8 cellular contexts compared by ENCODE assay signal in the genomic region with DNA sequence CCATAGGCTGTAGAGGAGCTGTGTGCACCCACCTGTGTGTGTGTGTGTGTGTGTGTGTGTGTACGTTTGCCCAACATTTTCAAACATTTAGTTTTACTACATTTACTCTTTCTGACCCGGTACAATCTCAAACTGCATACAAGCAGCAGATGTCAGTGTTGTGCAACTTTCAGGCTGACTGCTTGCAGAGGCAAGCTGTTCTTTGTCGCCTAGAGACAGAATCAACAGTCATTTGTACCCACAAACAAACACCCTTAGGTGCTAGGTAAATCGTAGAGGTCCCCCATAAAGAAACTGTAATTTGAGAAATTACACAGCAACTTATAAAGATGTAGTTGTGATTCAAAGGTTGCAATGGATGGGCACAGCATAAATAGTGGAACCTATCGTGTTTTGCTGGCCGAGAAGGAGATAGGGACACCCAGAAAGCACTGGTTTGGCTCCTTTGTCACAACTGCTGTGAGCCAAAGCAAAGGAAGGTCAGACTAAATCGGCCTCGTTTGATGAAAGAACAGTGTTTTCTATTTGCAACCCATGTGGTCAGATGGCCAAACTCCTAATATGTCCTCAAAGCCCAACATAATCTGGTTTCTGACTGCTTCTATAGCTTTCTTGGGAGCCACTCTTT.
DNase-seq lines count a peak whose midpoint lies in the region; ATAC-seq and TF ChIP-seq lines count a peak whose summit lies in the region.

No MANE protein-coding gene starts in this region.

- no peaks in the 10 kb centered on the region for H3K36me3 ChIP-seq in PC-3 (ENCODE audit: low read depth, low read length)
- no peaks in the 10 kb centered on the region for H3K36me3 ChIP-seq in effector memory CD4-positive, alpha-beta T cell (ENCODE audit: control insufficient read depth, insufficient read depth, low read length)

- no peaks in the 10 kb centered on the region for H3K9me2 ChIP-seq in PC-3 (replicated peaks; ENCODE audit: low read length)

- no peaks in the 10 kb centered on the region for H4K20me1 ChIP-seq in PC-3 (ENCODE audit: low read length)

- H2AFZ ChIP-seq in PC-3 (ENCODE audit: low read length): no peak overlapping the region

- intact Hi-C loops in PC-3 (cut with micrococcal nuclease): no loop called here
- intact Hi-C loops in left ventricle myocardium superior (cut with micrococcal nuclease): no loop called here

- no peak overlapping the region for H3K4me2 ChIP-seq in PC-3 (ENCODE audit: low read length)

- no peaks in the 10 kb centered on the region for H3K79me2 ChIP-seq in PC-3 (ENCODE audit: low read length)

- no peaks in the 10 kb centered on the region for H3K4me1 ChIP-seq in PC-3 (ENCODE audit: insufficient read depth, low read length)
- H3K4me1 ChIP-seq in effector memory CD4-positive, alpha-beta T cell (ENCODE audit: control insufficient read depth, insufficient read depth, low read length, poor library complexity, severe bottlenecking): no peaks in the 10 kb centered on the region

- CTCF ChIA-PET in PC-3 (lab: Charles Lee): no interaction called here

- no peak overlapping the region for H3K4me3 ChIP-seq in PC-3 (ENCODE audit: low read length)
- no peak overlapping the region for H3K4me3 ChIP-seq in effector memory CD4-positive, alpha-beta T cell (ENCODE audit: insufficient read depth, low read depth, low read length, poor library complexity, severe bottlenecking)

- H3K9ac ChIP-seq in PC-3 (ENCODE audit: low read length): no peak overlapping the region

- POLR2A ChIA-PET in PC-3 (lab: Charles Lee; ENCODE audit: unreplicated experiment): no interaction called here

- no peaks in the 10 kb centered on the region for H3K9me3 ChIP-seq in PC-3 (ENCODE audit: low read length)
- H3K9me3 ChIP-seq in effector memory CD4-positive, alpha-beta T cell (ENCODE audit: control insufficient read depth, low read length): no peaks in the 10 kb centered on the region

- no peak overlapping the region for H3K27ac ChIP-seq in PC-3 (ENCODE audit: low read length)
- H3K27ac ChIP-seq in substantia nigra (ENCODE audit: low read depth, low read length, poor library complexity, severe bottlenecking): peak overlapping the region; percentile 95
- H3K27ac ChIP-seq in effector memory CD4-positive, alpha-beta T cell (ENCODE audit: insufficient read depth, low read length, poor library complexity, severe bottlenecking): no peak overlapping the region

- H3K27me3 ChIP-seq in PC-3 (ENCODE audit: low read length): no peaks in the 10 kb centered on the region
- no peaks in the 10 kb centered on the region for H3K27me3 ChIP-seq in effector memory CD4-positive, alpha-beta T cell (replicated peaks; ENCODE audit: control insufficient read depth, insufficient read depth, low read length, poor library complexity, severe bottlenecking)

- TF ChIP-seq CTCF in PC-3 (conservative IDR thresholded peaks at IDR 0.05; ENCODE audit: low read depth, low read length): no peak

- DNase-seq in DMS 273 (lab: John Stamatoyannopoulos, UW; ENCODE audit: unreplicated experiment) (peak; percentile 78), DMS 273 treated with DMSO at 0.1 percent for 48 hours (lab: John Stamatoyannopoulos, UW) (no peak), PC-3 (peak; percentile 5), left ventricle myocardium superior (no peak), substantia nigra (lab: John Stamatoyannopoulos, UW) (peak in 21 of 49 donors; percentile 6 to 53 (median 25)), hepatic stellate cell (ENCODE audit: low spot score) (no peak)
- no peak for DNase-seq in effector memory CD4-positive, alpha-beta T cell
- DNase-seq in effector CD8-positive, alpha-beta T cell (lab: John Stamatoyannopoulos, UW): no peak

- no peaks in the 10 kb centered on the region for H3F3A ChIP-seq in PC-3 (ENCODE audit: low read length, unreplicated experiment)

- ATAC-seq in PC-3: no peak
- peak; percentile 65 for ATAC-seq in left ventricle myocardium superior

- BruUV-seq in PC-3 (replicated peaks; lab: Mats Ljungman, UMichigan): no TSS peak

Comparison
In these comparisons a context has a peak if more than half of its experiments do, and no peak if none do; other contexts are left out.
1. DNase-seq: peak in DMS 273 (single experiment) and PC-3 (single experiment); none in DMS 273 treated with DMSO at 0.1 percent for 48 hours (single experiment), left ventricle myocardium superior (single experiment), effector memory CD4-positive, alpha-beta T cell (0 of 3), effector CD8-positive, alpha-beta T cell (single experiment) and hepatic stellate cell (single experiment).